In the genomic region with DNA sequence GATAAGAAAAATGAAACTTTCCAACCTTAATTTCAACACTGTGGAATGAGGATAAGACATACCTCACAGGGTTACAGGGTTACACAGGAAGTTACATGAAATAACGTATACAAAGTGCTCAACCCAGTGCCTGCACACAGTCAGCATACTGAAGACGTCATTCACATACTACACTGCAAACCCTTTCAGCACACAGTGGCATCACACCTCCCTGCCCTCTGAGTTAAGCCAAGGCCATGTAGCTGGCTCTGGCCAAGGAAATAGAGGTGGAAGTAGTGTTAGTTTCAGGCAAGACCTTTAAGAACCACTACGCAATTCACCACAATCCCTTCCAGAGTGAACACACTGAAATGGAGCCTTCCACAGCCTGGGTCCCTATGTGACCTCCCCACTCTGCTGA, we compare ENCODE assay signal across 18 cellular contexts. TPM values are rescaled to one million over a fixed set of nuclear protein-coding genes. Genes with fewer than 3 reads are reported as not detected.
DNase-seq lines count a peak whose midpoint lies in the region; ATAC-seq lines count a peak whose summit lies in the region.
"Had no signal": no experiment of that assay in that cellular context is flagged by ENCODE, and none has a peak within 500 bp of the region (broad histone marks: within the 10 kb centered on the region; RNA-seq: fewer than 3 reads in every experiment).

No MANE protein-coding gene starts in this region.

- H3K4me3 Mint-ChIP-seq in activated T-cell treated with anti-CD3 and anti-CD28 coated beads, Interleukin-2, amount 50 U/mL, for 24 hours = no peak overlapping the region
- no peak overlapping the region for H3K4me3 Mint-ChIP-seq in activated T-cell treated with anti-CD3 and anti-CD28 coated beads, Interleukin-2, amount 50 U/mL, for 4 hours
- no peak overlapping the region for H3K4me3 Mint-ChIP-seq in T-helper 17 cell
- H3K4me3 Mint-ChIP-seq in effector memory CD8-positive, alpha-beta T cell = no peak overlapping the region
- no peak overlapping the region for H3K4me3 Mint-ChIP-seq in stimulated activated effector memory CD8-positive, alpha-beta T cell treated with anti-CD3 and anti-CD28 coated beads, Interleukin-12 subunit alpha, Interleukin-12 subunit beta, amount 100 ng/mL, for 72 hours
- H3K4me3 Mint-ChIP-seq: nephron progenitor cell had no signal

- no peak for ATAC-seq in activated T-cell treated with anti-CD3 and anti-CD28 coated beads, Interleukin-2, amount 50 U/mL, for 4 hours
- ATAC-seq in T-helper 17 cell (no peak), GM19452 (IDR thresholded peaks at IDR 0.05; ENCODE audit: unreplicated experiment) (no peak), HG02884 (IDR thresholded peaks at IDR 0.05; ENCODE audit: unreplicated experiment) (no peak)
- no peak for ATAC-seq in effector memory CD8-positive, alpha-beta T cell (replicated peaks)
- ATAC-seq in stimulated activated effector memory CD8-positive, alpha-beta T cell treated with anti-CD3 and anti-CD28 coated beads, Interleukin-12 subunit alpha, Interleukin-12 subunit beta, amount 100 ng/mL, for 72 hours = no peak
- ATAC-seq: A549 had no signal

- H3K9me3 Mint-ChIP-seq in activated T-cell treated with anti-CD3 and anti-CD28 coated beads, Interleukin-2, amount 50 U/mL, for 24 hours = no peaks in the 10 kb centered on the region
- H3K9me3 Mint-ChIP-seq in activated T-cell treated with anti-CD3 and anti-CD28 coated beads, Interleukin-2, amount 50 U/mL, for 4 hours = no peaks in the 10 kb centered on the region
- H3K9me3 Mint-ChIP-seq in effector memory CD8-positive, alpha-beta T cell = no peaks in the 10 kb centered on the region
- no peaks in the 10 kb centered on the region for H3K9me3 Mint-ChIP-seq in stimulated activated effector memory CD8-positive, alpha-beta T cell treated with anti-CD3 and anti-CD28 coated beads, Interleukin-12 subunit alpha, Interleukin-12 subunit beta, amount 100 ng/mL, for 72 hours
- H3K9me3 Mint-ChIP-seq: nephron progenitor cell had no signal

- peak overlapping the region; percentile 65 for H3K27ac Mint-ChIP-seq in activated T-cell treated with anti-CD3 and anti-CD28 coated beads, Interleukin-2, amount 50 U/mL, for 24 hours
- peak overlapping the region; percentile 79 for H3K27ac Mint-ChIP-seq in T-helper 17 cell
- peak overlapping the region; percentile 81 to 84 for H3K27ac Mint-ChIP-seq in effector memory CD8-positive, alpha-beta T cell
- H3K27ac Mint-ChIP-seq in stimulated activated effector memory CD8-positive, alpha-beta T cell treated with anti-CD3 and anti-CD28 coated beads, Interleukin-12 subunit alpha, Interleukin-12 subunit beta, amount 100 ng/mL, for 72 hours = peak overlapping the region; percentile 56
- H3K27ac Mint-ChIP-seq: nephron progenitor cell had no signal

- H3K4me1 Mint-ChIP-seq in activated T-cell treated with anti-CD3 and anti-CD28 coated beads, Interleukin-2, amount 50 U/mL, for 24 hours (ENCODE audit: low read depth) = peaks cover 20% of the 10 kb centered on the region
- H3K4me1 Mint-ChIP-seq in activated T-cell treated with anti-CD3 and anti-CD28 coated beads, Interleukin-2, amount 50 U/mL, for 4 hours (ENCODE audit: low read depth) = peaks cover 17% of the 10 kb centered on the region
- peaks cover 22% of the 10 kb centered on the region for H3K4me1 Mint-ChIP-seq in T-helper 17 cell
- H3K4me1 Mint-ChIP-seq in effector memory CD8-positive, alpha-beta T cell (ENCODE audit: low read depth in 2 of 2) = peaks cover 10 to 14% of the 10 kb centered on the region in 2 donors
- peaks cover 25% of the 10 kb centered on the region for H3K4me1 Mint-ChIP-seq in stimulated activated effector memory CD8-positive, alpha-beta T cell treated with anti-CD3 and anti-CD28 coated beads, Interleukin-12 subunit alpha, Interleukin-12 subunit beta, amount 100 ng/mL, for 72 hours
- H3K4me1 Mint-ChIP-seq: nephron progenitor cell had no signal

- H3K9me3 ChIP-seq in T-helper 17 cell (ENCODE audit: control insufficient read depth, low read length, poor library complexity, severe bottlenecking) = no peaks in the 10 kb centered on the region
- H3K9me3 ChIP-seq: A549, left ventricle myocardium inferior, right lobe of liver, SK-N-SH had no signal

- peaks cover 97% of the 10 kb centered on the region for H3K36me3 Mint-ChIP-seq in activated T-cell treated with anti-CD3 and anti-CD28 coated beads, Interleukin-2, amount 50 U/mL, for 24 hours (ENCODE audit: low read depth)
- H3K36me3 Mint-ChIP-seq in activated T-cell treated with anti-CD3 and anti-CD28 coated beads, Interleukin-2, amount 50 U/mL, for 4 hours (ENCODE audit: insufficient read depth) = peaks cover 53% of the 10 kb centered on the region
- peaks cover 14% of the 10 kb centered on the region for H3K36me3 Mint-ChIP-seq in T-helper 17 cell (ENCODE audit: low read depth)
- H3K36me3 Mint-ChIP-seq in effector memory CD8-positive, alpha-beta T cell (ENCODE audit: insufficient read depth) = peaks cover 73% of the 10 kb centered on the region
- peaks cover 100% of the 10 kb centered on the region for H3K36me3 Mint-ChIP-seq in stimulated activated effector memory CD8-positive, alpha-beta T cell treated with anti-CD3 and anti-CD28 coated beads, Interleukin-12 subunit alpha, Interleukin-12 subunit beta, amount 100 ng/mL, for 72 hours

- DNase-seq in activated T-cell treated with anti-CD3 and anti-CD28 coated beads, Interleukin-2, amount 50 U/mL, for 24 hours = no peak
- DNase-seq in activated T-cell treated with anti-CD3 and anti-CD28 coated beads, Interleukin-2, amount 50 U/mL, for 4 hours = no peak
- DNase-seq in T-helper 17 cell (no peak), NCI-H446 (lab: John Stamatoyannopoulos, UW) (no peak)
- no peak for DNase-seq in effector memory CD8-positive, alpha-beta T cell
- no peak for DNase-seq in stimulated activated effector memory CD8-positive, alpha-beta T cell treated with anti-CD3 and anti-CD28 coated beads, Interleukin-12 subunit alpha, Interleukin-12 subunit beta, amount 100 ng/mL, for 72 hours (ENCODE audit: low spot score in 2 of 2)
- DNase-seq: left ventricle myocardium inferior; NCI-H1092 treated with DMSO at 0.1 percent for 48 hours; NCI-H446 treated with DMSO at 0.1 percent for 48 hours; nephron progenitor cell; right lobe of liver; SK-N-SH; stimulated activated CD4-positive, alpha-beta T cell treated with anti-CD3 and anti-CD28 coated beads, Interleukin-4, amount 100 ng/mL, for 1 hour; WERI-Rb-1 had no signal

- H3K27me3 Mint-ChIP-seq in activated T-cell treated with anti-CD3 and anti-CD28 coated beads, Interleukin-2, amount 50 U/mL, for 24 hours = no peaks in the 10 kb centered on the region
- no peaks in the 10 kb centered on the region for H3K27me3 Mint-ChIP-seq in activated T-cell treated with anti-CD3 and anti-CD28 coated beads, Interleukin-2, amount 50 U/mL, for 4 hours (ENCODE audit: low read depth)
- no peaks in the 10 kb centered on the region for H3K27me3 Mint-ChIP-seq in T-helper 17 cell
- H3K27me3 Mint-ChIP-seq in effector memory CD8-positive, alpha-beta T cell = no peaks in the 10 kb centered on the region

RNA-seq across cellular contexts. Expression of a gene that starts 46.6 kb away (rescaled TPM):
- not detected for total RNA-seq in activated T-cell treated with anti-CD3 and anti-CD28 coated beads, Interleukin-2, amount 50 U/mL, for 4 hours
- total RNA-seq in T-helper 17 cell = not detected
- total RNA-seq: fibroblast of lung had no signal
